ENCODE assay signal across 11 cellular contexts in the genomic region with DNA sequence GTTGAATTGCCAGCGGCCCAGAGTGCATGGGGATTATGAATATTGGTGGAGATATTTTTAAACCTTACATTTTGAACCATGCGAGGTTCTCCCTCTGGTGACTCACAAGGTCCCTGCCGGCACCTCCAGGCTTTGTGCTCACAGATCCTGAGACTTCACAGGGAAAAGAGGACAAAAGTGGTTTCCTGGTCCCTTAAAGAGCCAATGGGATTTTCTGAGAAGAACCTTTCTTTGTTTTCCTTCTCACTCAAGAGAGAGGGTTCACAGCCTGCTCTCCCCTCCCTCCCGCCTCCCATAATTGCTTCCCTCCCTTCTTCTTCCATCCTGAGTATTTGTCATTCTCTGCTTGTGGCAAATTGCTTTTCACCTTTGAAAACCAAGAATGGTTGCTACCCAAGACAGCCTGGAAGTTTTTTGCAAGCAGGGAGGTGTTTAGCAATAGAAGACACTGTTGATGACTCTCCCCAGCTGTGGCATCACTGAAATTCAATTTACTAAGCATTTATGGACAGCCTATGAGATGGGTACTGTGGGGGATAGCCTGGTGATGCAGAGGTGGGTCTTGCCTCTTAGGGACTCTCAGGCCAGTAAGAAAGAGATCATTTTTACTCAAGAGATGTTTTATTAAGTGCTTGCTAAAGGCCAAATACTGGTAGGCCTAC.
DNase-seq lines count a peak whose midpoint lies in the region; ATAC-seq, FAIRE-seq and TF ChIP-seq lines count a peak whose summit lies in the region.
"Had no signal": no experiment of that assay in that cellular context is flagged by ENCODE, and none has a peak within 500 bp of the region (broad histone marks: within the 10 kb centered on the region; RNA-seq: fewer than 3 reads in every experiment).

No MANE protein-coding gene starts in this region.

- TF ChIP-seq EP300 in suprapubic skin (IDR thresholded peaks at IDR 0.05): no peak

- H3K9me3 Mint-ChIP-seq in activated T-helper 17 cell treated with anti-CD3 and anti-CD28 coated beads, Interleukin-2, amount 50 U/mL, for 72 hours: no peaks in the 10 kb centered on the region

- no peaks in the 10 kb centered on the region for H3K27me3 Mint-ChIP-seq in activated T-helper 17 cell treated with anti-CD3 and anti-CD28 coated beads, Interleukin-2, amount 50 U/mL, for 72 hours

- no peak overlapping the region for H3K4me2 ChIP-seq in hepatocyte
- H3K4me2 ChIP-seq: BLaER1 treated with 17β-estradiol and CSF1 and Interleukin-3, amounts not matched to agents 10 nM and 100 nM had no signal

- no peak for TF ChIP-seq POLR2A in suprapubic skin (IDR thresholded peaks at IDR 0.05)
- TF ChIP-seq POLR2A in GM12892 (IDR thresholded peaks at IDR 0.05; ENCODE audit: low read depth, low read length): no peak

- H3K79me2 ChIP-seq in hepatocyte: no peaks in the 10 kb centered on the region

- WGBS in hepatocyte (ENCODE audit: low lambda C conversion rate, missing lambda C conversion rate): 65% methylated on average over 4 of the region's 4 CpGs
- WGBS in suprapubic skin: 40% methylated on average over 4 of the region's 4 CpGs

- no peak overlapping the region for H2AFZ ChIP-seq in hepatocyte

- H3K4me3 ChIP-seq in hepatocyte (no peak overlapping the region), suprapubic skin (no peak overlapping the region)
- H3K4me3 ChIP-seq: BLaER1 treated with 17β-estradiol and CSF1 and Interleukin-3, amounts not matched to agents 10 nM and 100 nM; SJSA1 had no signal

- H3K4me1 ChIP-seq in hepatocyte (ENCODE audit: insufficient read depth) (peaks cover 61% of the 10 kb centered on the region), suprapubic skin (peaks cover 90% of the 10 kb centered on the region)
- H3K4me1 ChIP-seq: SJSA1 had no signal

- H3K27ac Mint-ChIP-seq in activated T-helper 17 cell treated with anti-CD3 and anti-CD28 coated beads, Interleukin-2, amount 50 U/mL, for 72 hours: peak overlapping the region; percentile 32

- no peaks in the 10 kb centered on the region for H4K20me1 ChIP-seq in hepatocyte (ENCODE audit: insufficient read depth, poor library complexity, severe bottlenecking)
- H4K20me1 ChIP-seq: BLaER1 treated with 17β-estradiol and CSF1 and Interleukin-3, amounts not matched to agents 10 nM and 100 nM had no signal

- H3K36me3 ChIP-seq in hepatocyte (replicated peaks; ENCODE audit: insufficient read depth, low read depth): no peaks in the 10 kb centered on the region
- no peaks in the 10 kb centered on the region for H3K36me3 ChIP-seq in suprapubic skin
- H3K36me3 ChIP-seq: BLaER1 treated with 17β-estradiol and CSF1 and Interleukin-3, amounts not matched to agents 10 nM and 100 nM; SJSA1 had no signal

- H3K9me3 ChIP-seq in hepatocyte (ENCODE audit: low read depth) (no peaks in the 10 kb centered on the region), suprapubic skin (no peaks in the 10 kb centered on the region)
- H3K9me3 ChIP-seq: BLaER1 treated with 17β-estradiol and CSF1 and Interleukin-3, amounts not matched to agents 10 nM and 100 nM; SJSA1 had no signal

- TF ChIP-seq CTCF in hepatocyte (IDR thresholded peaks at IDR 0.05; ENCODE audit: poor library complexity): no peak
- no peak for TF ChIP-seq CTCF in suprapubic skin (IDR thresholded peaks at IDR 0.05)

- no peak for FAIRE-seq in GM12892 (lab: Jason Lieb, UNC)

- H3K4me3 Mint-ChIP-seq in activated T-helper 17 cell treated with anti-CD3 and anti-CD28 coated beads, Interleukin-2, amount 50 U/mL, for 72 hours: no peak overlapping the region

- no peak for ATAC-seq in activated T-helper 17 cell treated with anti-CD3 and anti-CD28 coated beads, Interleukin-2, amount 50 U/mL, for 72 hours (replicated peaks)
- ATAC-seq in GM18519 (IDR thresholded peaks at IDR 0.05; ENCODE audit: low FRiP score, unreplicated experiment): no peak
- no peak for ATAC-seq in HG02610 (IDR thresholded peaks at IDR 0.05; ENCODE audit: unreplicated experiment)

- no peaks in the 10 kb centered on the region for H3K9me2 ChIP-seq in hepatocyte (replicated peaks; ENCODE audit: insufficient read depth)

- H3K4me1 Mint-ChIP-seq in activated T-helper 17 cell treated with anti-CD3 and anti-CD28 coated beads, Interleukin-2, amount 50 U/mL, for 72 hours: peaks cover 7% of the 10 kb centered on the region

- peak overlapping the region; percentile 69 for H3K27ac ChIP-seq in hepatocyte
- H3K27ac ChIP-seq in suprapubic skin: peak overlapping the region; percentile 42
- H3K27ac ChIP-seq: BLaER1 treated with 17β-estradiol and CSF1 and Interleukin-3, amounts not matched to agents 10 nM and 100 nM; SJSA1 had no signal

- no peaks in the 10 kb centered on the region for H3K27me3 ChIP-seq in hepatocyte
- no peaks in the 10 kb centered on the region for H3K27me3 ChIP-seq in suprapubic skin
- H3K27me3 ChIP-seq: SJSA1 had no signal

- H3K36me3 Mint-ChIP-seq in activated T-helper 17 cell treated with anti-CD3 and anti-CD28 coated beads, Interleukin-2, amount 50 U/mL, for 72 hours (ENCODE audit: low read depth): no peaks in the 10 kb centered on the region

- DNase-seq in activated effector memory CD4-positive, alpha-beta T cell treated with anti-CD3 and anti-CD28 coated beads, Interleukin-2, amount 50 U/mL, for 16 hours: peak; percentile 3
- DNase-seq in activated effector memory CD4-positive, alpha-beta T cell treated with Interleukin-2 at 50 U/mL for 16 hours: no peak
- DNase-seq in hepatocyte (ENCODE audit: low spot score) (no peak), suprapubic skin (ENCODE audit: low spot score in 2 of 2) (peak; percentile 38 to 65), GM12892 (ENCODE audit: insufficient read length) (no peak)
- DNase-seq: NCI-H2029 had no signal

Comparison
In these comparisons a context has a peak if more than half of its experiments do, and no peak if none do; other contexts are left out.
1. DNase-seq: peak in activated effector memory CD4-positive, alpha-beta T cell treated with anti-CD3 and anti-CD28 coated beads, Interleukin-2, amount 50 U/mL, for 16 hours (single experiment) and suprapubic skin (2 of 2); none in activated effector memory CD4-positive, alpha-beta T cell treated with Interleukin-2 at 50 U/mL for 16 hours (single experiment), hepatocyte (single experiment) and GM12892 (single experiment).